10 cellular contexts compared by ENCODE assay signal in the genomic region with DNA sequence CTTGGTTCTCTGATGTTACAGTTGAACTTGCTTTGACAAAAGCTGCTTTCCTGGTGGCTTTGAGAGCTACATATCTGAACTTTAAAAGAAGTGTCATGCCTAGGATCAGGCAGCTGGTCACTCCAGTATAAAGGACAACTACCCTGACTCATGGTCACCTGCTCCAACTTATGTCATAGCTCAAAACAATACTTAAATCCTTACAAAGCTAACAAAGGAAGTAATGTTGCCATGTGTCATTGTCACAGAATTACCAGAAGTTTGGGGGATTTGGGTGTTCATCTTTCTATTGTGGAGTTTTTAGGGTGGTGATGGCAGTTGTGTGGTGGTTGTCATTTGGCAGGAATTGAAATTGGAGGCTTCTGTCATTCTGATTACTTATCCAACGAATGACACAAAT. TPM values are rescaled to one million over a fixed set of nuclear protein-coding genes. Genes with fewer than 3 reads are reported as not detected.
DNase-seq lines count a peak whose midpoint lies in the region; ATAC-seq and TF ChIP-seq lines count a peak whose summit lies in the region.
"Had no signal": no experiment of that assay in that cellular context is flagged by ENCODE, and none has a peak within 500 bp of the region (broad histone marks: within the 10 kb centered on the region; RNA-seq: fewer than 3 reads in every experiment).

No MANE protein-coding gene starts in this region.

- H3K27ac ChIP-seq in hepatocyte (peak overlapping the region; percentile 97), ovary (peak overlapping the region in 1 of 2 donors; percentile 89)

- ATAC-seq in activated CD4-positive, alpha-beta T cell treated with anti-CD3 and anti-CD28 coated beads for 36 hours = no peak
- ATAC-seq in stimulated activated effector memory CD8-positive, alpha-beta T cell treated with anti-CD3 and anti-CD28 coated beads, Interleukin-12 subunit alpha, Interleukin-12 subunit beta, amount 100 ng/mL, for 72 hours = no peak
- ATAC-seq: mucosa of descending colon had no signal

- TF ChIP-seq POLR2A in ovary (IDR thresholded peaks at IDR 0.05) = no peak

- CTCF ChIA-PET in activated CD4-positive, alpha-beta T cell treated with anti-CD3 and anti-CD28 coated beads for 36 hours (lab: Charles Lee) = interaction anchor here (0.7 to 2.3 kb wide), 8 partner anchors 11 to 77 kb away, joined by 3 to 7 read pairs (median 5); no protein-coding TSS in a partner anchor

- H3K9me2 ChIP-seq in hepatocyte (replicated peaks; ENCODE audit: insufficient read depth) = no peaks in the 10 kb centered on the region
- H3K9me2 ChIP-seq: SK-N-SH had no signal

- H3K27me3 ChIP-seq in hepatocyte (no peaks in the 10 kb centered on the region), ovary (no peaks in the 10 kb centered on the region)

- TF ChIP-seq EP300 in ovary (IDR thresholded peaks at IDR 0.05) = no peak

- 45% methylated on average over 1 of the region's 1 CpG for WGBS in hepatocyte (ENCODE audit: low lambda C conversion rate, missing lambda C conversion rate)
- 60 to 78% (median 72%) methylated on average over 1 of the region's 1 CpG for WGBS in ovary, 3 donors

- H3K9me3 ChIP-seq in hepatocyte (ENCODE audit: low read depth) (no peaks in the 10 kb centered on the region), ovary (no peaks in the 10 kb centered on the region)
- H3K9me3 ChIP-seq: mucosa of descending colon, SK-N-SH had no signal

- no peaks in the 10 kb centered on the region for H4K20me1 ChIP-seq in hepatocyte (ENCODE audit: insufficient read depth, poor library complexity, severe bottlenecking)

- TF ChIP-seq CTCF in hepatocyte (IDR thresholded peaks at IDR 0.05; ENCODE audit: poor library complexity) (no peak), ovary (IDR thresholded peaks at IDR 0.05) (no peak)

- H3K4me1 ChIP-seq in hepatocyte (ENCODE audit: insufficient read depth) (peaks cover 17% of the 10 kb centered on the region), ovary (ENCODE audit: insufficient read depth) (peaks cover 7% of the 10 kb centered on the region)

- peaks cover 22% of the 10 kb centered on the region for H3K79me2 ChIP-seq in hepatocyte

- H3K4me1 Mint-ChIP-seq in activated CD4-positive, alpha-beta T cell treated with anti-CD3 and anti-CD28 coated beads for 36 hours = peaks cover 46% of the 10 kb centered on the region
- peaks cover 36% of the 10 kb centered on the region for H3K4me1 Mint-ChIP-seq in stimulated activated effector memory CD8-positive, alpha-beta T cell treated with anti-CD3 and anti-CD28 coated beads, Interleukin-12 subunit alpha, Interleukin-12 subunit beta, amount 100 ng/mL, for 72 hours

- no peak overlapping the region for H3K4me3 ChIP-seq in hepatocyte
- no peak overlapping the region for H3K4me3 ChIP-seq in ovary
- H3K4me3 ChIP-seq: mucosa of descending colon had no signal

- no peaks in the 10 kb centered on the region for H3K36me3 Mint-ChIP-seq in activated CD4-positive, alpha-beta T cell treated with anti-CD3 and anti-CD28 coated beads for 36 hours (ENCODE audit: low read depth)
- peaks cover 20% of the 10 kb centered on the region for H3K36me3 Mint-ChIP-seq in stimulated activated effector memory CD8-positive, alpha-beta T cell treated with anti-CD3 and anti-CD28 coated beads, Interleukin-12 subunit alpha, Interleukin-12 subunit beta, amount 100 ng/mL, for 72 hours

- DNase-seq in activated CD4-positive, alpha-beta T cell treated with anti-CD3 and anti-CD28 coated beads for 36 hours = no peak
- DNase-seq in activated CD4-positive, alpha-beta T cell treated with anti-CD3 and anti-CD28 coated beads, Interleukin-2, amount 50 U/mL, for 4 hours = no peak
- peak; percentile 18 for DNase-seq in SW480 (ENCODE audit: low spot score)
- DNase-seq in hepatocyte (ENCODE audit: low spot score) = peak; percentile 32
- DNase-seq in stimulated activated effector memory CD8-positive, alpha-beta T cell treated with anti-CD3 and anti-CD28 coated beads, Interleukin-12 subunit alpha, Interleukin-12 subunit beta, amount 100 ng/mL, for 72 hours (ENCODE audit: low spot score in 2 of 2) = no peak
- no peak for DNase-seq in ovary
- no peak for DNase-seq in iPS-NIHi11 (ENCODE audit: low spot score)
- DNase-seq in activated CD8-positive, alpha-beta memory T cell treated with anti-CD3 and anti-CD28 coated beads, Interleukin-2, amount 50 U/mL, for 48 hours = no peak
- DNase-seq: mucosa of descending colon, SK-N-SH had no signal

- no peak overlapping the region for H2AFZ ChIP-seq in hepatocyte

- H3K36me3 ChIP-seq in hepatocyte (replicated peaks; ENCODE audit: insufficient read depth, low read depth) (no peaks in the 10 kb centered on the region), ovary (no peaks in the 10 kb centered on the region)

- no peaks in the 10 kb centered on the region for H3K9me3 Mint-ChIP-seq in activated CD4-positive, alpha-beta T cell treated with anti-CD3 and anti-CD28 coated beads for 36 hours (ENCODE audit: low read depth)
- no peaks in the 10 kb centered on the region for H3K9me3 Mint-ChIP-seq in stimulated activated effector memory CD8-positive, alpha-beta T cell treated with anti-CD3 and anti-CD28 coated beads, Interleukin-12 subunit alpha, Interleukin-12 subunit beta, amount 100 ng/mL, for 72 hours

- no peak overlapping the region for H3K4me3 Mint-ChIP-seq in activated CD4-positive, alpha-beta T cell treated with anti-CD3 and anti-CD28 coated beads for 36 hours
- peak overlapping the region; percentile 91 for H3K4me3 Mint-ChIP-seq in stimulated activated effector memory CD8-positive, alpha-beta T cell treated with anti-CD3 and anti-CD28 coated beads, Interleukin-12 subunit alpha, Interleukin-12 subunit beta, amount 100 ng/mL, for 72 hours

- POLR2A ChIA-PET in activated CD4-positive, alpha-beta T cell treated with anti-CD3 and anti-CD28 coated beads for 36 hours (lab: Charles Lee) = interaction anchor here (1.0 kb wide), 1 partner anchor 56 kb away, joined by 3 read pairs; the partner anchor contains the start of gene POLR3B

- no peaks in the 10 kb centered on the region for H3K27me3 Mint-ChIP-seq in activated CD4-positive, alpha-beta T cell treated with anti-CD3 and anti-CD28 coated beads for 36 hours

- peak overlapping the region; percentile 49 for H3K27ac Mint-ChIP-seq in activated CD4-positive, alpha-beta T cell treated with anti-CD3 and anti-CD28 coated beads for 36 hours
- H3K27ac Mint-ChIP-seq in stimulated activated effector memory CD8-positive, alpha-beta T cell treated with anti-CD3 and anti-CD28 coated beads, Interleukin-12 subunit alpha, Interleukin-12 subunit beta, amount 100 ng/mL, for 72 hours = peak overlapping the region; percentile 100

- no peak overlapping the region for H3K4me2 ChIP-seq in hepatocyte

- intact Hi-C loops in activated CD4-positive, alpha-beta T cell treated with anti-CD3 and anti-CD28 coated beads for 36 hours (cut with DNase I, micrococcal nuclease) = loop anchor here (1.0 to 5.0 kb wide), 5 partner anchors 12 to 1193 kb away; partner anchors contain the start of genes C12orf75 (in 1 of the 2), CRY1 (in 1 of the 2), RIC8B (in 1 of the 2) and WASHC4 (in 1 of the 2)
- intact Hi-C loops in ovary (cut with DNase I) = loop anchor here in 1 of 4 donors (5.0 kb wide), 1 partner anchor 53 kb away; the partner anchor contains the start of gene CKAP4

RNA-seq across cellular contexts. Expression of gene TCP11L2, which starts 1.8 kb away (rescaled TPM):
- total RNA-seq in activated CD4-positive, alpha-beta T cell treated with anti-CD3 and anti-CD28 coated beads for 36 hours = 10 to 100 TPM in 1 of 2 experiments, 1 to 10 TPM in 1; 8.6 to 11.8 TPM
- 30.7 and 38.4 TPM in 2 replicates for total RNA-seq in hepatocyte
- polyA plus RNA-seq in hepatocyte = 8.5 and 9.6 TPM in 2 replicates
- 10 to 100 TPM in 6 of 7 donors, 1 to 10 TPM in 1; 8.5 to 41.7 (median 30.3) TPM for total RNA-seq in ovary
- 10 to 100 TPM; 10.3 to 13.1 TPM for polyA plus RNA-seq in ovary

RNA-seq across cellular contexts. Expression of gene CKAP4, which starts 52.9 kb away (rescaled TPM):
- 10 to 100 TPM; 13.7 to 15.6 TPM for total RNA-seq in activated CD4-positive, alpha-beta T cell treated with anti-CD3 and anti-CD28 coated beads for 36 hours
- total RNA-seq in hepatocyte (140 and 151 TPM in 2 replicates), ovary (10 to 100 TPM; 32.0 to 59.4 (median 55.4) TPM)
- polyA plus RNA-seq in hepatocyte (258 and 266 TPM in 2 replicates), ovary (10 to 100 TPM; 26.4 to 87.4 TPM)

RNA-seq across cellular contexts. Expression of gene POLR3B, which starts 56.8 kb away (rescaled TPM):
- total RNA-seq in activated CD4-positive, alpha-beta T cell treated with anti-CD3 and anti-CD28 coated beads for 36 hours = 10 to 100 TPM in 1 of 2 experiments, 1 to 10 TPM in 1; 9.1 to 11.7 TPM
- total RNA-seq in hepatocyte = 9.6 and 10.4 TPM in 2 replicates
- polyA plus RNA-seq in hepatocyte = 8.1 and 8.4 TPM in 2 replicates
- 10 to 100 TPM in 3 of 7 donors, 1 to 10 TPM in 4; 5.2 to 15.7 (median 9.7) TPM for total RNA-seq in ovary
- polyA plus RNA-seq in ovary = 10 to 100 TPM in 1 of 2 donors, 1 to 10 TPM in 1; 3.1 to 10.5 TPM

Comparison
In these comparisons a context has a peak if more than half of its experiments do, and no peak if none do; other contexts are left out.
1. DNase-seq: peak in SW480 (single experiment) and hepatocyte (single experiment); none in activated CD4-positive, alpha-beta T cell treated with anti-CD3 and anti-CD28 coated beads for 36 hours (single experiment), activated CD4-positive, alpha-beta T cell treated with anti-CD3 and anti-CD28 coated beads, Interleukin-2, amount 50 U/mL, for 4 hours (0 of 2), stimulated activated effector memory CD8-positive, alpha-beta T cell treated with anti-CD3 and anti-CD28 coated beads, Interleukin-12 subunit alpha, Interleukin-12 subunit beta, amount 100 ng/mL, for 72 hours (0 of 2), ovary (0 of 5), iPS-NIHi11 (single experiment) and activated CD8-positive, alpha-beta memory T cell treated with anti-CD3 and anti-CD28 coated beads, Interleukin-2, amount 50 U/mL, for 48 hours (single experiment).